8 cellular contexts compared by ENCODE assay signal in genomic region chrX:18390941-18391538, GRCh38. TPM values are rescaled to one million over a fixed set of nuclear protein-coding genes. Genes with fewer than 3 reads are reported as not detected.
A peak's percentile ranks its signal among the peaks of the same experiment; 100 is the strongest.
DNase-seq lines count a peak whose midpoint lies in the region; ATAC-seq, FAIRE-seq and TF ChIP-seq lines count a peak whose summit lies in the region.

No MANE protein-coding gene starts in this region.

- no peaks in the 10 kb centered on the region for H3K4me1 ChIP-seq in HAP-1
- no peaks in the 10 kb centered on the region for H3K4me1 ChIP-seq in naive thymus-derived CD4-positive, alpha-beta T cell (ENCODE audit: control insufficient read depth in 2 of 2, insufficient read depth in 2 of 2, low read length in 2 of 2)

- H3K9me3 Mint-ChIP-seq in naive thymus-derived CD4-positive, alpha-beta T cell, result no peaks in the 10 kb centered on the region

- no peaks in the 10 kb centered on the region for H3K27me3 ChIP-seq in HAP-1 (ENCODE audit: low read depth)
- no peaks in the 10 kb centered on the region for H3K27me3 ChIP-seq in naive thymus-derived CD4-positive, alpha-beta T cell (ENCODE audit: control insufficient read depth in 2 of 2, insufficient read depth in 2 of 2, low read length in 2 of 2)

- TF ChIP-seq POLR2A in H54 (IDR thresholded peaks at IDR 0.05; ENCODE audit: low read depth, low read length), result no peak

- POLR2A ChIA-PET in naive thymus-derived CD4-positive, alpha-beta T cell (lab: Charles Lee), result no interaction called here

- H3K27me3 Mint-ChIP-seq in naive thymus-derived CD4-positive, alpha-beta T cell, result no peaks in the 10 kb centered on the region

- ATAC-seq in naive thymus-derived CD4-positive, alpha-beta T cell, result peak; percentile 60

- CTCF ChIA-PET in naive thymus-derived CD4-positive, alpha-beta T cell (lab: Charles Lee), result interaction anchor here (1.7 kb wide), 1 partner anchor 943 kb away, joined by 7 read pairs; no protein-coding TSS in a partner anchor

- DNase-seq in AML-193 (lab: John Stamatoyannopoulos, UW), result peak; percentile 14 to 15
- DNase-seq in HAP-1 (ENCODE audit: low spot score in 2 of 2), result peak; percentile 69 to 81
- DNase-seq in NCI-H82 treated with DMSO at 0.1 percent for 48 hours (lab: John Stamatoyannopoulos, UW; ENCODE audit: unreplicated experiment), result peak; percentile 65
- peak; percentile 19 for DNase-seq in activated CD8-positive, alpha-beta memory T cell treated with anti-CD3 and anti-CD28 coated beads, Interleukin-2, amount 50 U/mL, for 24 hours (ENCODE audit: extremely low read depth)
- peak; percentile 17 for DNase-seq in epidermal melanocyte (ENCODE audit: insufficient read length, low spot score)
- DNase-seq in naive thymus-derived CD4-positive, alpha-beta T cell, result peak; percentile 12 to 69 (median 60)
- peak; percentile 26 to 74 (median 62) for DNase-seq in stimulated activated naive CD4-positive, alpha-beta T cell (lab: John Stamatoyannopoulos, UW)
- no peak for DNase-seq in H54 (ENCODE audit: insufficient read length, low spot score)

- peaks cover 0 to 6% (median 5%) of the 10 kb centered on the region in 7 donors for H3K4me1 Mint-ChIP-seq in naive thymus-derived CD4-positive, alpha-beta T cell

- H3K36me3 ChIP-seq in HAP-1 (replicated peaks), result no peaks in the 10 kb centered on the region
- H3K36me3 ChIP-seq in naive thymus-derived CD4-positive, alpha-beta T cell (ENCODE audit: control insufficient read depth in 2 of 3, insufficient read depth in 3 of 3, low read length in 3 of 3), result no peaks in the 10 kb centered on the region

- FAIRE-seq in H54 (lab: Jason Lieb, UNC), result no peak

- intact Hi-C loops in naive thymus-derived CD4-positive, alpha-beta T cell (cut with micrococcal nuclease), result loop anchor here (1.0 to 5.0 kb wide), 6 partner anchors 34 to 943 kb away; partner anchors contain the start of gene CDKL5 (in 2 of the 2)

- peak overlapping the region in 2 of 9 donors; percentile 2 to 19 for H3K27ac Mint-ChIP-seq in naive thymus-derived CD4-positive, alpha-beta T cell

- no peak overlapping the region for H3K4me3 ChIP-seq in HAP-1
- no peak overlapping the region for H3K4me3 ChIP-seq in naive thymus-derived CD4-positive, alpha-beta T cell (ENCODE audit: low read length)

- H3K9me3 ChIP-seq in HAP-1, result no peaks in the 10 kb centered on the region
- H3K9me3 ChIP-seq in naive thymus-derived CD4-positive, alpha-beta T cell (ENCODE audit: control insufficient read depth in 2 of 3, low read length in 3 of 3), result no peaks in the 10 kb centered on the region

- in situ Hi-C loops in HAP-1 (cut with MboI; ENCODE audit: low sequenced_read_pairs), result loop anchor here (5.0 to 25.0 kb wide), 2 partner anchors 506 to 621 kb away; no protein-coding TSS in a partner anchor

- H3K4me3 Mint-ChIP-seq in naive thymus-derived CD4-positive, alpha-beta T cell, result no peak overlapping the region

- no peak overlapping the region for H3K27ac ChIP-seq in naive thymus-derived CD4-positive, alpha-beta T cell (ENCODE audit: low read depth, low read length)

- no peaks in the 10 kb centered on the region for H3K36me3 Mint-ChIP-seq in naive thymus-derived CD4-positive, alpha-beta T cell

RNA-seq across cellular contexts. Expression of gene CDKL5, which starts 34.4 kb away (rescaled TPM):
- 1 to 10 TPM; 1.2 to 7.0 (median 5.8) TPM for total RNA-seq in naive thymus-derived CD4-positive, alpha-beta T cell
- 1 to 10 TPM; 1.9 to 2.3 TPM for polyA plus RNA-seq in naive thymus-derived CD4-positive, alpha-beta T cell

RNA-seq across cellular contexts. Expression of gene SCML2, which starts 36.6 kb away (rescaled TPM):
- 1 to 10 TPM in 4 of 5 experiments, under 1 TPM in 1; 0.96 to 2.2 (median 1.4) TPM for total RNA-seq in naive thymus-derived CD4-positive, alpha-beta T cell
- polyA plus RNA-seq in naive thymus-derived CD4-positive, alpha-beta T cell, result 1 to 10 TPM in 1 of 2 donors, under 1 TPM in 1; 0.64 to 1.7 TPM
